ENCODE assay signal across 8 cellular contexts in the genomic region with DNA sequence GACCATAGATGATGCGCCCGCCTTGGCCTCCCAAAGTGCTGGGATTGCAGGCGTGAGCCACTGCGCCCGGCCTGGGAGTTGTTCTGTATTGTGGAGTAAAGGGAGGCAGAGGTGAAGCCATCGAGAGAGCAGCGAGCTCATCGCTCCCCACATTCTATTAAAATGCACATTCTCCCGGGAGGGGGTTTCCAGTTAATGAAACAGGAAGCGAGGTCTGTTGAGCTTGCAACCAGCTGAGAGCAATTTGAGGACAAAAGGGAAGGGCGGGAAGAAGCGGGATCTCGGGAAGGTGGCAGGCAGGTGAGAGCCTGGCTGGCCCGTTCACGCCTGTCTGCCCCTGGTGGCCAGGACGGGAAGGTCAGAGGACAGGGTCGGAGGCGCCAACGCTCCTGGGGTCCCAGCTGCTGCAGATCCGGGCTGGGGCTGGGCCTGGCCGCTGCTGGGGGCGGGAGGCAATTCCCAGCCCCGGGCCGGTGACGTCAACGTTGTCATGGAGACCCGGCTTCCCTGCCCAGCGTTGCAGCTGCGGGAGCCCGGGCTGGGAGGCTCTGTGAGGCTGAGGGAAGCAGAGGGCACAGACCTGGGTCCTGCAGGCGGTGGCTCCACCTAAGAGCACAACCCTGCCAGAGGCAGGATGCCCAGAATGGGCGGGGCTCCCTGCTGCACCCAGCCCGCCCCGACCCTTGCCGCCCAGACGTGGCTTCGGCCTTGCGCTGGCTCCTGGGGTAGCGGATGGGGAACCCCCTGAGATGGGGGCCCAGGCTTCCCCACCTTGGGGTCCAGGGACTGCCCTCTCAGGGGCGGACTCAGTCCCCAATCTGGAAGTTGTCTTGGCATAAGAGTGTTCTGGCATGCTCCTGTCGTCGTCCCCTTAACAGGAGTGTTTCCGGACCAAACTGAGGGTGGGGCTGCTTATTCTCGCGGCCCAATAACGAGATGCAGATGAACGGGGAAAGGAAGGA. TPM values are rescaled to one million over a fixed set of nuclear protein-coding genes. Genes with fewer than 3 reads are reported as not detected.
DNase-seq lines count a peak whose midpoint lies in the region; ATAC-seq and TF ChIP-seq lines count a peak whose summit lies in the region.

No MANE protein-coding gene starts in this region.

- no peaks in the 10 kb centered on the region for H3K79me2 ChIP-seq in DOHH2 (ENCODE audit: control insufficient read depth, low read length)

- H3K27me3 ChIP-seq in DOHH2 (ENCODE audit: control insufficient read depth, low read length) = no peaks in the 10 kb centered on the region
- no peaks in the 10 kb centered on the region for H3K27me3 ChIP-seq in rectal smooth muscle tissue (ENCODE audit: control insufficient read depth, insufficient read depth, low read length)

- no peaks in the 10 kb centered on the region for H3K36me3 Mint-ChIP-seq in T-cell

- H3K27ac ChIP-seq in DOHH2 (ENCODE audit: low read depth, low read length) (peak overlapping the region; percentile 26; the same call in 1 of the 2 replicates), rectal smooth muscle tissue (ENCODE audit: low read depth, low read length) (peak overlapping the region; percentile 64)

- peaks cover 43% of the 10 kb centered on the region for H3K4me1 ChIP-seq in DOHH2 (ENCODE audit: control insufficient read depth, low read length)
- no peaks in the 10 kb centered on the region for H3K4me1 ChIP-seq in rectal smooth muscle tissue (ENCODE audit: control insufficient read depth, insufficient read depth, low read length)

- H3K9me3 ChIP-seq in DOHH2 (ENCODE audit: control insufficient read depth, insufficient read depth, low read length) = no peaks in the 10 kb centered on the region

- peak overlapping the region; percentile 74 to 94 (median 84) for H3K4me3 Mint-ChIP-seq in T-cell

- peak overlapping the region; percentile 3 for H3K9ac ChIP-seq in rectal smooth muscle tissue (ENCODE audit: low read length)

- H3K4me3 ChIP-seq in DOHH2 (ENCODE audit: low read length) = peak overlapping the region; percentile 72
- H3K4me3 ChIP-seq in NB4 (ENCODE audit: low read depth, low read length) = no peak overlapping the region
- H3K4me3 ChIP-seq in astrocyte of the cerebellum (ENCODE audit: low read depth, low read length) = peak overlapping the region; percentile 31
- H3K4me3 ChIP-seq in rectal smooth muscle tissue (ENCODE audit: low read length) = peak overlapping the region; percentile 16

- H3K36me3 ChIP-seq in DOHH2 (ENCODE audit: control insufficient read depth, low read length) = no peaks in the 10 kb centered on the region
- H3K36me3 ChIP-seq in rectal smooth muscle tissue (ENCODE audit: control insufficient read depth, insufficient read depth, low read length) = no peaks in the 10 kb centered on the region

- H3F3A ChIP-seq in DOHH2 (ENCODE audit: control insufficient read depth, insufficient read depth) = peaks cover 6% of the 10 kb centered on the region; the same call in 1 of the 2 replicates

- TF ChIP-seq POLR2A in NB4 (IDR thresholded peaks at IDR 0.05; ENCODE audit: extremely low read depth, insufficient read length) = no peak

- H4K20me1 ChIP-seq in DOHH2 (ENCODE audit: control insufficient read depth, insufficient read depth, low read depth, low read length) = no peaks in the 10 kb centered on the region

- CTCF ChIA-PET in T-cell (lab: Charles Lee) = interaction anchor here (0.6 to 1.3 kb wide), 8 partner anchors 11 to 365 kb away, joined by 3 to 12 read pairs (median 3); no protein-coding TSS in a partner anchor

- TF ChIP-seq CTCF in DOHH2 (IDR thresholded peaks at IDR 0.05; ENCODE audit: low read depth, low read length, poor library complexity, severe bottlenecking) (peak; percentile 75), NB4 (IDR thresholded peaks at IDR 0.05; ENCODE audit: low read depth, low read length) (peak; percentile 52), astrocyte of the cerebellum (IDR thresholded peaks at IDR 0.05; ENCODE audit: low read depth, low read length, missing control alignments) (peak; percentile 50)

- in situ Hi-C loops in astrocyte of the cerebellum (cut with HindIII; ENCODE audit: low sequenced_read_pairs) = loop anchor here (10.0 to 25.0 kb wide), 2 partner anchors 336 to 693 kb away; partner anchors contain the start of gene ATMIN

- POLR2A ChIA-PET in T-cell (lab: Charles Lee) = interaction anchor here (0.6 kb wide), 3 partner anchors 271 to 716 kb away, joined by 3 to 7 read pairs (median 6); no protein-coding TSS in a partner anchor

- DNase-seq in GOT3 (lab: John Stamatoyannopoulos, UW) = peak; percentile 38
- peak; percentile 56 for DNase-seq in NB4 (ENCODE audit: low read depth)
- DNase-seq in T-cell = peak in 33 of 34 experiments; percentile 15 to 68 (median 47)
- peak; percentile 54 for DNase-seq in astrocyte of the cerebellum (ENCODE audit: low read depth)
- DNase-seq in hypothalamus (lab: John Stamatoyannopoulos, UW) = peak in 49 of 51 donors; percentile 6 to 90 (median 72)
- DNase-seq in KG1 (lab: John Stamatoyannopoulos, UW) = no peak

- H3K4me2 ChIP-seq in DOHH2 (ENCODE audit: low read length) = peak overlapping the region; percentile 100

- no peaks in the 10 kb centered on the region for H3K9me3 Mint-ChIP-seq in T-cell

- no peaks in the 10 kb centered on the region for H3K27me3 Mint-ChIP-seq in T-cell

- H3K27ac Mint-ChIP-seq in T-cell = peak overlapping the region; percentile 89 to 90

- peaks cover 14 to 16% (median 14%) of the 10 kb centered on the region in 3 donors for H3K4me1 Mint-ChIP-seq in T-cell

- peak; percentile 93 to 95 (median 95) for ATAC-seq in T-cell (replicated peaks in 1 of 4)

- no peaks in the 10 kb centered on the region for H3K9me2 ChIP-seq in DOHH2 (replicated peaks; ENCODE audit: control insufficient read depth, low read length)

RNA-seq across cellular contexts. Expression of gene PLCG2, which starts 48.7 kb away (rescaled TPM):
- total RNA-seq in T-cell = 10 to 100 TPM in 4 of 5 donors, 1 to 10 TPM in 1; 7.5 to 27.1 (median 12.1) TPM
